Comparison of ENCODE assay signal across 16 cellular contexts in genomic region chr2:238010572-238010971, GRCh38.
"Had no signal": no experiment of that assay in that cellular context is flagged by ENCODE, and none has a peak within 500 bp of the region (broad histone marks: within the 10 kb centered on the region; RNA-seq: fewer than 3 reads in every experiment).

No MANE protein-coding gene starts in this region.

- ATAC-seq: activated naive CD4-positive, alpha-beta T cell treated with anti-CD3 and anti-CD28 coated beads, Interleukin-2, amount 50 U/mL, for 72 hours; left lobe of liver; pancreas; sciatic nerve; T-cell had no signal

- H3K27ac Mint-ChIP-seq: T-cell had no signal

- H3K27me3 Mint-ChIP-seq: T-cell had no signal

- H3K9me3 Mint-ChIP-seq: T-cell had no signal

- DNase-seq: activated CD4-positive, alpha-beta T cell treated with anti-CD3 and anti-CD28 coated beads, Interleukin-2, amount 50 U/mL, for 1 hour; activated CD4-positive, CD25-positive, alpha-beta regulatory T cell; amygdala; caudate nucleus; foreskin fibroblast; pancreas; SHP77; SK-N-SH; stimulated activated CD4-positive, alpha-beta T cell treated with anti-CD3 and anti-CD28 coated beads, Interleukin-4, amount 100 ng/mL, for 24 hours; stimulated activated naive CD4-positive, alpha-beta T cell; substantia nigra; T-cell; uterus had no signal
